Comparison of ENCODE assay signal across 8 cellular contexts in genomic region chr3:138187296-138188012, GRCh38. TPM values are rescaled to one million over a fixed set of nuclear protein-coding genes. Genes with fewer than 3 reads are reported as not detected.
DNase-seq lines count a peak whose midpoint lies in the region; ATAC-seq and TF ChIP-seq lines count a peak whose summit lies in the region.

TSS of gene ARMC8 (plus strand) at chr3:138187301. CDS start at chr3:138187555, 254 bp downstream.

- peaks cover 27 to 49% (median 43%) of the 10 kb centered on the region in 11 experiments; a peak in 20 of 22 replicates for H4K20me1 ChIP-seq in BLaER1 treated with 17β-estradiol and CSF1 and Interleukin-3, amounts not matched to agents 10 nM and 100 nM

- TF ChIP-seq CTCF in natural killer cell (IDR thresholded peaks at IDR 0.05), result no peak

- H3K4me3 Mint-ChIP-seq in natural killer cell, result peak within 1 kb of the TSS; percentile 95

- peak within 1 kb of the TSS; percentile 89 to 93 for H3K27ac Mint-ChIP-seq in natural killer cell

- peak within 1 kb of the TSS; percentile 83 to 97 (median 90) for H3K4me3 ChIP-seq in BLaER1 treated with 17β-estradiol and CSF1 and Interleukin-3, amounts not matched to agents 10 nM and 100 nM

- peaks cover 5 to 37% (median 30%) of the 10 kb centered on the region in 11 experiments; a peak in 21 of 22 replicates for H3K36me3 ChIP-seq in BLaER1 treated with 17β-estradiol and CSF1 and Interleukin-3, amounts not matched to agents 10 nM and 100 nM

- H3K4me2 ChIP-seq in BLaER1 treated with 17β-estradiol and CSF1 and Interleukin-3, amounts not matched to agents 10 nM and 100 nM, result peak within 1 kb of the TSS; percentile 77 to 93 (median 86)

- peak within 1 kb of the TSS; percentile 93 to 99 (median 96) for H3K27ac ChIP-seq in BLaER1 treated with 17β-estradiol and CSF1 and Interleukin-3, amounts not matched to agents 10 nM and 100 nM

- no peaks in the 10 kb centered on the region for H3K9me3 Mint-ChIP-seq in natural killer cell

- no peaks in the 10 kb centered on the region for H3K27me3 ChIP-seq in BLaER1 treated with 17β-estradiol and CSF1 and Interleukin-3, amounts not matched to agents 10 nM and 100 nM

- intact Hi-C loops in natural killer cell (cut with micrococcal nuclease), result loop anchor here (1.0 to 10.0 kb wide), 2 partner anchors 13 to 137 kb away; partner anchors contain the start of genes DBR1 and NME9

- ATAC-seq in GM18519 (IDR thresholded peaks at IDR 0.05; ENCODE audit: low FRiP score, unreplicated experiment) (peak; percentile 16), HG02981 (IDR thresholded peaks at IDR 0.05; ENCODE audit: unreplicated experiment) (peak; percentile 40), natural killer cell (peak; percentile 59 to 69 (median 67))

- peak; percentile 83 for DNase-seq in NCI-H2227 treated with DMSO at 0.1 percent for 48 hours (lab: John Stamatoyannopoulos, UW)
- DNase-seq in activated T-helper 1 cell treated with Interleukin-2 at 50 U/mL for 16 hours (ENCODE audit: low read depth), result peak; percentile 15
- peak; percentile 85 for DNase-seq in fibroblast of peridontal ligament (ENCODE audit: extremely low read depth)
- DNase-seq in natural killer cell, result no peak
- no peak for DNase-seq in RKO (ENCODE audit: low spot score)

- H3K9me3 ChIP-seq in BLaER1 treated with 17β-estradiol and CSF1 and Interleukin-3, amounts not matched to agents 10 nM and 100 nM (replicated peaks in 1 of 11), result no peaks in the 10 kb centered on the region

- H3K4me1 ChIP-seq in BLaER1 treated with 17β-estradiol and CSF1 and Interleukin-3, amounts not matched to agents 10 nM and 100 nM, result peaks cover 20 to 30% (median 24%) of the 10 kb centered on the region in 10 experiments

- H3K36me3 Mint-ChIP-seq in natural killer cell, result no peaks in the 10 kb centered on the region

- peaks cover 10 to 33% of the 10 kb centered on the region in 2 donors for H3K27me3 Mint-ChIP-seq in natural killer cell (ENCODE audit: low read depth in 2 of 2)

- peaks cover 43 to 46% of the 10 kb centered on the region in 2 donors for H3K4me1 Mint-ChIP-seq in natural killer cell

- peak within 1 kb of the TSS; percentile 91 to 99 (median 96) for H3K9ac ChIP-seq in BLaER1 treated with 17β-estradiol and CSF1 and Interleukin-3, amounts not matched to agents 10 nM and 100 nM

RNA-seq across cellular contexts. Expression of gene ARMC8, which starts in this region (rescaled TPM):
- 10 to 100 TPM; 75.4 to 93.5 (median 86.4) TPM for total RNA-seq in natural killer cell

Comparison
In these comparisons a context has a peak if more than half of its experiments do, and no peak if none do; other contexts are left out.
1. ATAC-seq: peak in every context shown above with its lines; median percentile 67 in natural killer cell; 40 in HG02981; 16 in GM18519.
2. DNase-seq: peak in NCI-H2227 treated with DMSO at 0.1 percent for 48 hours (single experiment), activated T-helper 1 cell treated with Interleukin-2 at 50 U/mL for 16 hours (single experiment) and fibroblast of peridontal ligament (single experiment); none in natural killer cell (single experiment) and RKO (single experiment).